ENCODE assay signal across 14 cellular contexts in the genomic region with DNA sequence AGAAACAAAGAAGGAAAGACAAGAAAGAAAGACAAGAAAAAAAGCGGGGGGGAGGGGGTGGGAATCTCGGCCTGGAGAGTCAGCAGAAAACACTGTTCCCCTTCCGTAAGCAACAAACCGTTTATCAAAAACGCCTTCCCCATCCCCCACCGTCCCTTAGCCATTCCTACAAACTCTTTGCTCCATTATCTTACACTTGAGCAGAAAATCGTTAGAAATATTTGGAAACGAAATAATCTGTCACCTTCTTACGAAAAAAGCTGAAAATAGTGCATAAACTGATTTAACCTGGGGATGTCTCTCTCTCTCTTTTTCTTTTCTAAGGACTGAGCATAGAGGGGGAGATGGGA. TPM values are rescaled to one million over a fixed set of nuclear protein-coding genes. Genes with fewer than 3 reads are reported as not detected.
A peak's percentile ranks its signal among the peaks of the same experiment; 100 is the strongest.
DNase-seq lines count a peak whose midpoint lies in the region; ATAC-seq and TF ChIP-seq lines count a peak whose summit lies in the region.
"Had no signal": no experiment of that assay in that cellular context is flagged by ENCODE, and none has a peak within 500 bp of the region (broad histone marks: within the 10 kb centered on the region; RNA-seq: fewer than 3 reads in every experiment).

No MANE protein-coding gene starts in this region.

- H3K4me2 ChIP-seq in smooth muscle cell = peak overlapping the region; percentile 96

- peaks cover 87% of the 10 kb centered on the region for H3K79me2 ChIP-seq in smooth muscle cell (ENCODE audit: low read depth)

- H3K9me3 ChIP-seq in iPS-15b (ENCODE audit: control insufficient read depth, insufficient read depth, low read length) (no peaks in the 10 kb centered on the region), smooth muscle cell (replicated peaks; ENCODE audit: low read depth) (no peaks in the 10 kb centered on the region)
- H3K9me3 ChIP-seq: A549, tibial nerve had no signal

- WGBS in smooth muscle cell (ENCODE audit: low lambda C conversion rate) = 1% methylated on average over 9 of the region's 9 CpGs

- H3K4me1 ChIP-seq in iPS-15b (ENCODE audit: control insufficient read depth, insufficient read depth, low read length) (peaks cover 23% of the 10 kb centered on the region), smooth muscle cell (ENCODE audit: low read depth) (peaks cover 33% of the 10 kb centered on the region)

- peaks cover 27% of the 10 kb centered on the region for H3K27me3 Mint-ChIP-seq in activated CD8-positive, alpha-beta memory T cell treated with anti-CD3 and anti-CD28 coated beads, Interleukin-2, amount 10 ng/mL, durations not matched to agents 7 days and 5 days
- H3K27me3 Mint-ChIP-seq in T-cell = no peaks in the 10 kb centered on the region

- no peak for TF ChIP-seq CTCF in smooth muscle cell (IDR thresholded peaks at IDR 0.05; ENCODE audit: borderline replicate concordance, insufficient read depth, poor library complexity, severe bottlenecking)

- H2AFZ ChIP-seq in smooth muscle cell (ENCODE audit: low read depth) = peak overlapping the region; percentile 21

- no peaks in the 10 kb centered on the region for H3K36me3 ChIP-seq in iPS-15b (ENCODE audit: control insufficient read depth, insufficient read depth, low read length)
- H3K36me3 ChIP-seq in smooth muscle cell (ENCODE audit: low read depth) = no peaks in the 10 kb centered on the region
- H3K36me3 ChIP-seq: tibial nerve had no signal

- peak overlapping the region; percentile 9 for H3K4me3 ChIP-seq in iPS-15b (ENCODE audit: low read depth, low read length)
- peak overlapping the region; percentile 91 for H3K4me3 ChIP-seq in smooth muscle cell
- H3K4me3 ChIP-seq: A549 had no signal

- POLR2A ChIA-PET in T-cell (lab: Charles Lee) = interaction anchor here (0.6 to 1.0 kb wide), 2 partner anchors 10 to 710 kb away, joined by 3 to 7 read pairs; partner anchors contain the start of gene CNDP2 (in 1 of the 2)

- CTCF ChIA-PET in activated CD8-positive, alpha-beta memory T cell treated with anti-CD3 and anti-CD28 coated beads, Interleukin-2, amount 10 ng/mL, durations not matched to agents 7 days and 5 days (lab: Charles Lee) = no interaction called here
- CTCF ChIA-PET in T-cell (lab: Charles Lee) = no interaction called here

- peaks cover 24% of the 10 kb centered on the region for H3K36me3 Mint-ChIP-seq in activated CD8-positive, alpha-beta memory T cell treated with anti-CD3 and anti-CD28 coated beads, Interleukin-2, amount 10 ng/mL, durations not matched to agents 7 days and 5 days
- H3K36me3 Mint-ChIP-seq in T-cell = peaks cover 12% of the 10 kb centered on the region

- H3K9ac ChIP-seq in iPS-15b (ENCODE audit: low read depth, low read length) = no peak overlapping the region
- peak overlapping the region; percentile 78 for H3K9ac ChIP-seq in smooth muscle cell (ENCODE audit: low read depth)

- H3F3A ChIP-seq in smooth muscle cell (ENCODE audit: low read depth) = peaks cover 11% of the 10 kb centered on the region

- H3K9me3 Mint-ChIP-seq in activated CD8-positive, alpha-beta memory T cell treated with anti-CD3 and anti-CD28 coated beads, Interleukin-2, amount 10 ng/mL, durations not matched to agents 7 days and 5 days (ENCODE audit: low read depth) = no peaks in the 10 kb centered on the region
- H3K9me3 Mint-ChIP-seq in T-cell = no peaks in the 10 kb centered on the region
- H3K9me3 Mint-ChIP-seq: activated CD8-positive, alpha-beta T cell treated with anti-CD3 and anti-CD28 coated beads for 36 hours had no signal

- peak overlapping the region; percentile 34 for H3K4me3 Mint-ChIP-seq in activated CD8-positive, alpha-beta memory T cell treated with anti-CD3 and anti-CD28 coated beads, Interleukin-2, amount 10 ng/mL, durations not matched to agents 7 days and 5 days
- H3K4me3 Mint-ChIP-seq in T-cell = peak overlapping the region; percentile 34 to 79 (median 67)

- H4K20me1 ChIP-seq in smooth muscle cell (ENCODE audit: low read depth) = peaks cover 73% of the 10 kb centered on the region

- H3K27me3 ChIP-seq in iPS-15b (ENCODE audit: control insufficient read depth, insufficient read depth, low read length) (peaks cover 83% of the 10 kb centered on the region), smooth muscle cell (ENCODE audit: low read depth) (no peaks in the 10 kb centered on the region)
- H3K27me3 ChIP-seq: tibial nerve had no signal

- H3K27ac Mint-ChIP-seq in activated CD8-positive, alpha-beta memory T cell treated with anti-CD3 and anti-CD28 coated beads, Interleukin-2, amount 10 ng/mL, durations not matched to agents 7 days and 5 days = no peak overlapping the region
- peak overlapping the region; percentile 4 to 68 for H3K27ac Mint-ChIP-seq in T-cell
- H3K27ac Mint-ChIP-seq: activated CD8-positive, alpha-beta T cell treated with anti-CD3 and anti-CD28 coated beads for 36 hours had no signal

- H3K27ac ChIP-seq in smooth muscle cell (ENCODE audit: low read depth) = peak overlapping the region; percentile 82
- H3K27ac ChIP-seq: A549 had no signal

- no peak for DNase-seq in activated CD8-positive, alpha-beta memory T cell treated with anti-CD3 and anti-CD28 coated beads, Interleukin-2, amount 10 ng/mL, durations not matched to agents 7 days and 5 days
- no peak for DNase-seq in activated CD8-positive, alpha-beta memory T cell treated with anti-CD3 and anti-CD28 coated beads, Interleukin-2, amount 50 U/mL, for 48 hours
- DNase-seq in T-cell (no peak), smooth muscle cell (lab: John Stamatoyannopoulos, UW; ENCODE audit: unreplicated experiment) (no peak), DMS114 treated with DMSO at 0.1 percent for 48 hours (lab: John Stamatoyannopoulos, UW; ENCODE audit: unreplicated experiment) (no peak)
- DNase-seq: activated CD8-positive, alpha-beta T cell treated with anti-CD3 and anti-CD28 coated beads for 36 hours; islet precursor cell; RPMI8226; stimulated activated CD4-positive, alpha-beta T cell treated with anti-CD3 and anti-CD28 coated beads, Interleukin-12 subunit alpha, Interleukin-12 subunit beta, amount 100 ng/mL, for 4 hours had no signal

- H3K4me1 Mint-ChIP-seq in activated CD8-positive, alpha-beta memory T cell treated with anti-CD3 and anti-CD28 coated beads, Interleukin-2, amount 10 ng/mL, durations not matched to agents 7 days and 5 days = peaks cover 45% of the 10 kb centered on the region
- peaks cover 38 to 55% (median 43%) of the 10 kb centered on the region in 3 donors for H3K4me1 Mint-ChIP-seq in T-cell

- ATAC-seq in activated CD8-positive, alpha-beta memory T cell treated with anti-CD3 and anti-CD28 coated beads, Interleukin-2, amount 10 ng/mL, durations not matched to agents 7 days and 5 days = no peak
- ATAC-seq in T-cell (replicated peaks in 1 of 4) (no peak), HG02763 (IDR thresholded peaks at IDR 0.05; ENCODE audit: unreplicated experiment) (no peak), GM21717 (IDR thresholded peaks at IDR 0.05; ENCODE audit: unreplicated experiment) (no peak)
- ATAC-seq: A549; activated CD8-positive, alpha-beta T cell treated with anti-CD3 and anti-CD28 coated beads for 36 hours had no signal

RNA-seq across cellular contexts. Expression of gene PTGR3, which starts 3.2 kb away (rescaled TPM):
- 10 to 100 TPM; 31.5 to 33.5 TPM for total RNA-seq in activated CD8-positive, alpha-beta memory T cell treated with anti-CD3 and anti-CD28 coated beads, Interleukin-2, amount 10 ng/mL, durations not matched to agents 7 days and 5 days
- total RNA-seq in T-cell = 10 to 100 TPM; 32.8 to 44.1 (median 36.5) TPM
- 32.9 and 35.0 TPM in 2 replicates for total RNA-seq in smooth muscle cell
- polyA plus RNA-seq in smooth muscle cell = 29.6 and 29.7 TPM in 2 replicates

RNA-seq across cellular contexts. Expression of gene TSHZ1, which starts 4.9 kb away (rescaled TPM):
- 10 to 100 TPM; 13.8 to 20.4 TPM for total RNA-seq in activated CD8-positive, alpha-beta memory T cell treated with anti-CD3 and anti-CD28 coated beads, Interleukin-2, amount 10 ng/mL, durations not matched to agents 7 days and 5 days
- 10 to 100 TPM; 26.5 to 31.3 (median 28.2) TPM for total RNA-seq in T-cell
- total RNA-seq in smooth muscle cell = 25.1 and 26.1 TPM in 2 replicates
- 20.7 and 21.3 TPM in 2 replicates for polyA plus RNA-seq in smooth muscle cell
